15 cellular contexts compared by ENCODE assay signal in the genomic region with DNA sequence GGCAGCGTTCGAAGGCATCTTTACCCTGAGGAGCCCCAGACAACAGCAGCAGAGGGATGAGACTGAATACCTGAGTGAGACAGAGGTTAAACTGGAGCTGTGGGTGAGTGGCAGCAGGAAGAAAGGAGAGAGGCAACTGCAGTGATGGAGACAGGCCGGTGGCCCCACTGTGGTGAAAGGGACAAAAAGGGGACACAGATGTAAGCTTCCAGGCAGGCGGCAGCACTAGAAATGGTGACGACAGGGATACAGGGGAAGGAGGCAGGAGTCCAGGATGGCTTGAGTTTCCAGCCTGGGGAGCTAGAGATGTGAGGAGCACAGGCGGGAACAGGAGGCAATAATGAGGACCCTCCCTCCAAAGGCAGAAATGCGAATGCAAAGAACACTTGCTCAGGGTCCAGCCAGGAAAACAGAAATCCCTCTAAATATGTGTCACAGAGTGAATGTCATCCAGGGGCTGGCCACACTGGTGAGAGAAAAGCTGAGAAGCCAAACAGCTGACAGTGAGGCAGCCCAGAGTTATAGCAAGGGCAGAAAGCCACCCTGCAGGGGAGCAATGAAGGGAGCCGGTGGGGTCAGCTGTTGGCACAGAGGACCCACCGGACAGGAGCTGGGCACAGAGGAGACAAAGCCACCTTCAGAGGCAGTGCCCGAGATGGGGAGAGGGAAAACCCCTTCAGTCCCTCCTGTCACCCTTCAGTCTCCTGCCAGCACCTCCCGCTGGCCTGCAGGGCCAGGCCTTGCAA.
DNase-seq lines count a peak whose midpoint lies in the region; ATAC-seq and TF ChIP-seq lines count a peak whose summit lies in the region.
"Had no signal": no experiment of that assay in that cellular context is flagged by ENCODE, and none has a peak within 500 bp of the region (broad histone marks: within the 10 kb centered on the region; RNA-seq: fewer than 3 reads in every experiment).

No MANE protein-coding gene starts in this region.

- ATAC-seq in IMR-90 (ENCODE audit: low read depth) (no peak), GM18502 (IDR thresholded peaks at IDR 0.05; ENCODE audit: poor library complexity, unreplicated experiment) (no peak)

- H4K5ac ChIP-seq in IMR-90 (ENCODE audit: low read depth, low read length), result no peak overlapping the region

- 90% methylated on average over 3 of the region's 11 CpGs; no CpG with 5 or more reads in 1 of the 2 experiments for WGBS in IMR-90 (ENCODE audit: extremely low coverage in 2 of 2, insufficient read length in 1 of 2), 2 experiments
- WGBS in endodermal cell (ENCODE audit: insufficient coverage in 1 of 2, insufficient read length in 1 of 2), 2 experiments, result 92 to 93% methylated on average over 9 to 11 of the region's 11 CpGs

- H3K9me3 ChIP-seq in IMR-90 (ENCODE audit: control insufficient read depth, insufficient read depth, low read length) (no peaks in the 10 kb centered on the region), endodermal cell (ENCODE audit: control insufficient read depth, low read length) (no peaks in the 10 kb centered on the region), osteoblast (ENCODE audit: low read depth, low read length) (no peaks in the 10 kb centered on the region), uterus (no peaks in the 10 kb centered on the region), HAP-1 (no peaks in the 10 kb centered on the region; the same call in 1 of the 2 replicates)
- H3K9me3 ChIP-seq: BLaER1 had no signal

- peak overlapping the region; percentile 18; the same call in 1 of the 2 replicates for H2AK5ac ChIP-seq in IMR-90 (ENCODE audit: low read depth, low read length)

- peaks cover 4% of the 10 kb centered on the region for H3K79me2 ChIP-seq in osteoblast (ENCODE audit: insufficient read depth, low read length)

- H4K91ac ChIP-seq in IMR-90 (ENCODE audit: insufficient read depth, low read depth, low read length), result no peak overlapping the region

- H3K4me2 ChIP-seq in IMR-90 (ENCODE audit: low read depth, low read length) (no peak overlapping the region), osteoblast (ENCODE audit: insufficient read depth, low read length) (no peak overlapping the region)
- H3K4me2 ChIP-seq: BLaER1 had no signal

- TF ChIP-seq CTCF in IMR-90 (conservative IDR thresholded peaks at IDR 0.05; ENCODE audit: low read depth, low read length), result no peak
- no peak for TF ChIP-seq CTCF in endodermal cell (conservative IDR thresholded peaks at IDR 0.05)
- TF ChIP-seq CTCF in osteoblast (IDR thresholded peaks at IDR 0.05; ENCODE audit: extremely low read depth, low read depth, low read length), result no peak
- TF ChIP-seq CTCF in uterus (IDR thresholded peaks at IDR 0.05), result no peak

- peaks cover 19 to 63% of the 10 kb centered on the region in 2 experiments; a peak in 3 of 4 replicates for H3K79me1 ChIP-seq in IMR-90 (ENCODE audit: low read depth in 1 of 2, low read length in 2 of 2)

- TF ChIP-seq POLR2A in IMR-90 (IDR thresholded peaks at IDR 0.05; ENCODE audit: low read depth, low read length) (no peak), uterus (IDR thresholded peaks at IDR 0.05) (no peak)

- no peak overlapping the region for H2BK20ac ChIP-seq in IMR-90 (ENCODE audit: low read depth, low read length)

- H3K27ac ChIP-seq in IMR-90 (ENCODE audit: insufficient read depth, low read length) (no peak overlapping the region), endodermal cell (ENCODE audit: low read depth, low read length) (no peak overlapping the region), osteoblast (ENCODE audit: low read depth, low read length) (no peak overlapping the region), uterus (peak overlapping the region in 1 of 2 donors; percentile 30)
- H3K27ac ChIP-seq: BLaER1 had no signal

- peaks cover 14% of the 10 kb centered on the region for H3K9me1 ChIP-seq in IMR-90 (ENCODE audit: insufficient read depth, low read length)

- H2BK15ac ChIP-seq in IMR-90 (ENCODE audit: low read depth, low read length), result no peak overlapping the region

- H3K56ac ChIP-seq in IMR-90 (ENCODE audit: extremely low read depth, insufficient read depth, low read length), result no peak overlapping the region

- no peak for TF ChIP-seq RAD21 in IMR-90 (IDR thresholded peaks at IDR 0.05; ENCODE audit: low read length)

- H2BK5ac ChIP-seq in IMR-90 (ENCODE audit: low read depth, low read length, poor library complexity, severe bottlenecking), result peak overlapping the region; percentile 38

- H3K27me3 ChIP-seq in IMR-90 (ENCODE audit: control insufficient read depth, insufficient read depth, low read length) (no peaks in the 10 kb centered on the region), endodermal cell (ENCODE audit: control insufficient read depth, insufficient read depth, low read length, poor library complexity, severe bottlenecking) (no peaks in the 10 kb centered on the region), osteoblast (ENCODE audit: insufficient read depth, low read length) (no peaks in the 10 kb centered on the region), uterus (no peaks in the 10 kb centered on the region), HAP-1 (ENCODE audit: low read depth) (no peaks in the 10 kb centered on the region)
- H3K27me3 ChIP-seq: BLaER1 had no signal

- H3K9ac ChIP-seq in IMR-90 (ENCODE audit: low read depth, low read length), result no peak overlapping the region
- H3K9ac ChIP-seq in endodermal cell (ENCODE audit: extremely low read depth, low read length, poor library complexity, severe bottlenecking), result no peak overlapping the region
- H3K9ac ChIP-seq: BLaER1 had no signal

- peaks cover 51% of the 10 kb centered on the region for H4K20me1 ChIP-seq in IMR-90 (ENCODE audit: insufficient read depth, low read length)
- peaks cover 50% of the 10 kb centered on the region for H4K20me1 ChIP-seq in osteoblast (ENCODE audit: insufficient read depth, low read length)

- H4K8ac ChIP-seq in IMR-90 (ENCODE audit: low read depth in 2 of 2, low read length in 2 of 2), result no peak overlapping the region

- no peak overlapping the region for H3K18ac ChIP-seq in IMR-90 (ENCODE audit: low read depth, low read length)

- H3K36me3 ChIP-seq in IMR-90 (ENCODE audit: control insufficient read depth, insufficient read depth, low read length) (peaks cover 52% of the 10 kb centered on the region), endodermal cell (ENCODE audit: control insufficient read depth, insufficient read depth, low read length) (no peaks in the 10 kb centered on the region), osteoblast (ENCODE audit: insufficient read depth, low read length) (peaks cover 38% of the 10 kb centered on the region), uterus (no peaks in the 10 kb centered on the region), HAP-1 (replicated peaks) (peaks cover 50% of the 10 kb centered on the region)

- H3K36me3 Mint-ChIP-seq in endodermal cell (ENCODE audit: low read depth), result peaks cover 14% of the 10 kb centered on the region

- peak overlapping the region; percentile 20; the same call in 1 of the 2 replicates for H3K14ac ChIP-seq in IMR-90 (replicated peaks; ENCODE audit: low read depth, low read length)

- H2AFZ ChIP-seq in IMR-90 (replicated peaks; ENCODE audit: low read length, poor library complexity) (no peak overlapping the region), osteoblast (ENCODE audit: low read length) (no peak overlapping the region)

- H3K4ac ChIP-seq in IMR-90 (ENCODE audit: low read depth, low read length), result peak overlapping the region; percentile 34; the same call in 1 of the 2 replicates

- H3K27me3 Mint-ChIP-seq in endodermal cell (ENCODE audit: insufficient read depth), result no peaks in the 10 kb centered on the region

- no peak overlapping the region for H3K23ac ChIP-seq in IMR-90 (ENCODE audit: low read depth, low read length)

- H3K27ac Mint-ChIP-seq in endodermal cell, result no peak overlapping the region

- dilution Hi-C loops in IMR-90 (cut with HindIII; ENCODE audit: low sequenced_read_pairs, unreplicated experiment), result no loop called here

- H3K9me3 Mint-ChIP-seq in endodermal cell, result no peaks in the 10 kb centered on the region

- no peak overlapping the region for H3K4me3 ChIP-seq in IMR-90 (ENCODE audit: insufficient read depth, low read depth, low read length)
- no peak overlapping the region for H3K4me3 ChIP-seq in endodermal cell (ENCODE audit: low read length)
- H3K4me3 ChIP-seq in osteoblast (ENCODE audit: insufficient read depth, low read length), result no peak overlapping the region
- H3K4me3 ChIP-seq in uterus, result no peak overlapping the region
- no peak overlapping the region for H3K4me3 ChIP-seq in HAP-1
- H3K4me3 ChIP-seq: BLaER1 had no signal

- in situ Hi-C loops in IMR-90 (cut with MboI; ENCODE audit: low sequenced_read_pairs) (no loop called here), HAP-1 (cut with MboI; ENCODE audit: low sequenced_read_pairs) (loop anchor here (5.0 kb wide), 1 partner anchor 100 kb away; no protein-coding TSS in a partner anchor)

- DNase-seq in A172 (ENCODE audit: low spot score), result peak; percentile 3
- no peak for DNase-seq in IMR-90
- DNase-seq in endodermal cell, result peak; percentile 29
- peak; percentile 51 for DNase-seq in osteoblast (ENCODE audit: insufficient read length, low spot score, missing footprints)
- no peak for DNase-seq in uterus
- no peak for DNase-seq in HAP-1 (ENCODE audit: low spot score in 2 of 2)
- no peak for DNase-seq in NAMALWA (ENCODE audit: low spot score)
- DNase-seq: activated CD4-positive, alpha-beta T cell treated with anti-CD3 and anti-CD28 coated beads, Interleukin-2, amount 50 U/mL, for 48 hours; GOT3; kidney glomerular epithelial cell; NCI-H2171 treated with DMSO at 0.1 percent for 48 hours; stimulated activated CD4-positive, alpha-beta T cell treated with anti-CD3 and anti-CD28 coated beads, Interleukin-4, amount 100 ng/mL, for 1 hour; stimulated activated naive CD4-positive, alpha-beta T cell had no signal

- no peak overlapping the region for H3K4me3 Mint-ChIP-seq in endodermal cell

- intact Hi-C loops in IMR-90 (cut with micrococcal nuclease), result loop anchor here (5.0 kb wide), 3 partner anchors 40 to 85 kb away; a partner anchor contains a TSS
- intact Hi-C loops in uterus (cut with DNase I; ENCODE audit: low total_unique reads), result loop anchor here (10.0 kb wide), 1 partner anchor 67 kb away; a partner anchor contains a TSS

- POLR2A ChIA-PET in IMR-90 (lab: Charles Lee; ENCODE audit: unreplicated experiment), result no interaction called here

- CTCF ChIA-PET in IMR-90 (lab: Yijun Ruan, JAX), result interaction anchor here (1.5 to 1.9 kb wide), 2 partner anchors 43 to 101 kb away, joined by 3 to 5 read pairs; no protein-coding TSS in a partner anchor

- H2AK9ac ChIP-seq in IMR-90 (replicated peaks; ENCODE audit: low read depth, low read length, poor library complexity), result no peak overlapping the region

- no peak overlapping the region for H2BK120ac ChIP-seq in IMR-90 (ENCODE audit: low read depth, low read length)

- no TSS peak for BruUV-seq in IMR-90 (replicated peaks; lab: Mats Ljungman, UMichigan)

- H3K4me1 ChIP-seq in IMR-90 (ENCODE audit: control insufficient read depth, insufficient read depth, low read length), result peaks cover 18% of the 10 kb centered on the region
- peaks cover 4% of the 10 kb centered on the region for H3K4me1 ChIP-seq in endodermal cell (ENCODE audit: control insufficient read depth, insufficient read depth, low read length)
- H3K4me1 ChIP-seq in osteoblast (ENCODE audit: insufficient read depth, low read length), result peaks cover 26% of the 10 kb centered on the region
- H3K4me1 ChIP-seq in uterus, result peaks cover 15 to 17% of the 10 kb centered on the region in 2 donors
- H3K4me1 ChIP-seq in HAP-1, result no peaks in the 10 kb centered on the region

- peaks cover 4% of the 10 kb centered on the region for H3K4me1 Mint-ChIP-seq in endodermal cell

Comparison
In these comparisons a context has a peak if more than half of its experiments do, and no peak if none do; other contexts are left out.
1. DNase-seq: peak in A172 (single experiment), endodermal cell (single experiment) and osteoblast (single experiment); none in IMR-90 (single experiment), uterus (0 of 2), HAP-1 (0 of 2) and NAMALWA (single experiment).